1 cellular context compared by ENCODE assay signal in the genomic region with DNA sequence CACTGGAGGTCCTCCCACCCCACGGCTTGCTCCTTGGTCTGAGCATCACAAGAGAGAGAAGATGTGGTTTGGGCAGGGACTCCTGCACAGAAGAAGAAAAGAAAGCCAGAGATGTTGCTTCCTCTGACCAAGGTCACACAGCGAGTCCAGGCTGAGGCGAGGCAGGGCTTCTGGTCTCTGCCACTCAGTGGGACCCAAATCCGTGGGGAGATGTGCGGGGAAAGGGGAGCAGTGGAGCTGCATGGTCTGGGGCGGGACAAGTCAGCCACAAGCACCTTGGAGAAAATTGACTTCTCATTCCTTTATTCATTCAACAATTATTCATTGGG.
TF ChIP-seq lines count a peak whose summit lies in the region.

No MANE protein-coding gene starts in this region.

TF ChIP-seq in IMR-90, 13 proteins besides CTCF, POLR2A, EP300 and RAD21:
- TF ChIP-seq RFX5 (IDR thresholded peaks at IDR 0.05; ENCODE audit: low read depth, low read length) (no peak), BHLHE40 (IDR thresholded peaks at IDR 0.05; ENCODE audit: low read depth, low read length) (no peak), MAFK (IDR thresholded peaks at IDR 0.05; ENCODE audit: low read depth, low read length) (no peak), MXI1 (IDR thresholded peaks at IDR 0.05; ENCODE audit: borderline replicate concordance, low read depth, low read length) (no peak), FOS (IDR thresholded peaks at IDR 0.05; ENCODE audit: low read depth, low read length) (no peak), NFE2L2 (IDR thresholded peaks at IDR 0.05; ENCODE audit: low read depth, low read length) (no peak), MAZ (IDR thresholded peaks at IDR 0.05; ENCODE audit: borderline replicate concordance, low read depth, low read length) (no peak), CHD1 (IDR thresholded peaks at IDR 0.05; ENCODE audit: low read depth, low read length) (no peak), RCOR1 (IDR thresholded peaks at IDR 0.05; ENCODE audit: insufficient replicate concordance, low read length) (no peak), CEBPB (IDR thresholded peaks at IDR 0.05; ENCODE audit: low read depth, low read length) (no peak), SMC3 (IDR thresholded peaks at IDR 0.05; ENCODE audit: low read depth, low read length) (no peak)
- TF ChIP-seq, protein P1, sequence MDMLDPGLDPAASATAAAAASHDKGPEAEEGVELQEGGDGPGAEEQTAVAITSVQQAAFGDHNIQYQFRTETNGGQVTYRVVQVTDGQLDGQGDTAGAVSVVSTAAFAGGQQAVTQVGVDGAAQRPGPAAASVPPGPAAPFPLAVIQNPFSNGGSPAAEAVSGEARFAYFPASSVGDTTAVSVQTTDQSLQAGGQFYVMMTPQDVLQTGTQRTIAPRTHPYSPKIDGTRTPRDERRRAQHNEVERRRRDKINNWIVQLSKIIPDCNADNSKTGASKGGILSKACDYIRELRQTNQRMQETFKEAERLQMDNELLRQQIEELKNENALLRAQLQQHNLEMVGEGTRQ (IDR thresholded peaks at IDR 0.05; ENCODE audit: low read depth, low read length), result no peak
- TF ChIP-seq, protein P2, sequence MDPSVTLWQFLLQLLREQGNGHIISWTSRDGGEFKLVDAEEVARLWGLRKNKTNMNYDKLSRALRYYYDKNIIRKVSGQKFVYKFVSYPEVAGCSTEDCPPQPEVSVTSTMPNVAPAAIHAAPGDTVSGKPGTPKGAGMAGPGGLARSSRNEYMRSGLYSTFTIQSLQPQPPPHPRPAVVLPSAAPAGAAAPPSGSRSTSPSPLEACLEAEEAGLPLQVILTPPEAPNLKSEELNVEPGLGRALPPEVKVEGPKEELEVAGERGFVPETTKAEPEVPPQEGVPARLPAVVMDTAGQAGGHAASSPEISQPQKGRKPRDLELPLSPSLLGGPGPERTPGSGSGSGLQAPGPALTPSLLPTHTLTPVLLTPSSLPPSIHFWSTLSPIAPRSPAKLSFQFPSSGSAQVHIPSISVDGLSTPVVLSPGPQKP (IDR thresholded peaks at IDR 0.05; ENCODE audit: borderline replicate concordance, low read depth, low read length), result no peak
